In genomic region chr4:153643406-153644016, GRCh38 we compare ENCODE assay signal across 8 cellular contexts. TPM values are rescaled to one million over a fixed set of nuclear protein-coding genes. Genes with fewer than 3 reads are reported as not detected.
DNase-seq lines count a peak whose midpoint lies in the region; ATAC-seq, FAIRE-seq and TF ChIP-seq lines count a peak whose summit lies in the region.

No MANE protein-coding gene starts in this region.

- intact Hi-C loops in left ventricle myocardium inferior (cut with micrococcal nuclease) = no loop called here

- DNase-seq in NCI-H1436 treated with DMSO at 0.1 percent for 48 hours (lab: John Stamatoyannopoulos, UW) = peak; percentile 25
- DNase-seq in left ventricle myocardium inferior = no peak
- DNase-seq in superior temporal gyrus (ENCODE audit: extremely low spot score) = peak; percentile 62
- DNase-seq in omental fat pad (ENCODE audit: low spot score) = no peak

- peak; percentile 71 for FAIRE-seq in TTC549 (lab: Jason Lieb, UNC)

- H3K4me1 ChIP-seq in left ventricle myocardium inferior = no peaks in the 10 kb centered on the region

- no peak overlapping the region for H3K4me3 ChIP-seq in left ventricle myocardium inferior

- no peaks in the 10 kb centered on the region for H3K27me3 ChIP-seq in left ventricle myocardium inferior (ENCODE audit: low read depth)

- ATAC-seq in GM18861 (IDR thresholded peaks at IDR 0.05; ENCODE audit: unreplicated experiment) (peak; percentile 86), HG02973 (IDR thresholded peaks at IDR 0.05; ENCODE audit: unreplicated experiment) (peak; percentile 88), omental fat pad (ENCODE audit: low FRiP score) (no peak)

- H3K36me3 ChIP-seq in left ventricle myocardium inferior = no peaks in the 10 kb centered on the region

- H3K9me3 ChIP-seq in left ventricle myocardium inferior (replicated peaks) = peaks cover 8% of the 10 kb centered on the region

- TF ChIP-seq CTCF in C4-2B (conservative IDR thresholded peaks at IDR 0.05) (peak; percentile 74), left ventricle myocardium inferior (IDR thresholded peaks at IDR 0.05; ENCODE audit: borderline replicate concordance) (peak; percentile 47), omental fat pad (IDR thresholded peaks at IDR 0.05) (no peak)

- H3K27ac ChIP-seq in C4-2B (no peak overlapping the region), left ventricle myocardium inferior (replicated peaks) (no peak overlapping the region)

RNA-seq across cellular contexts. Expression of gene TLR2, which starts 40.6 kb away (rescaled TPM):
- total RNA-seq in left ventricle myocardium inferior (2.8 TPM), omental fat pad (10 to 100 TPM; 55.4 to 97.2 (median 87.8) TPM)

Comparison
In these comparisons a context has a peak if more than half of its experiments do, and no peak if none do; other contexts are left out.
1. CTCF ChIP-seq: peak in C4-2B (single experiment) and left ventricle myocardium inferior (single experiment); none in omental fat pad (0 of 3).
2. DNase-seq: peak in NCI-H1436 treated with DMSO at 0.1 percent for 48 hours (single experiment) and superior temporal gyrus (single experiment); none in left ventricle myocardium inferior (single experiment) and omental fat pad (single experiment).
3. RNA of gene TLR2, which starts 40.6 kb away (total RNA-seq): 55.4 to 97.2 TPM in omental fat pad; 2.8 TPM in left ventricle myocardium inferior (single experiment); every median in the first group is over 10 times any median in the second.